ENCODE assay signal across 22 cellular contexts in genomic region chr15:87715252-87715651, GRCh38.
"Had no signal": no experiment of that assay in that cellular context is flagged by ENCODE, and none has a peak within 500 bp of the region (broad histone marks: within the 10 kb centered on the region; RNA-seq: fewer than 3 reads in every experiment).

No MANE protein-coding gene starts in this region.

- H3K4me3 ChIP-seq: colonic mucosa, dorsolateral prefrontal cortex, esophagus muscularis mucosa, esophagus squamous epithelium, gastrocnemius medialis, gastroesophageal sphincter, heart left ventricle, heart right ventricle had no signal

- DNase-seq: colonic mucosa; cortex of kidney; dermis blood vessel endothelial cell; dorsolateral prefrontal cortex; effector CD4-positive, alpha-beta T cell; effector CD8-positive, alpha-beta T cell; effector memory CD4-positive, alpha-beta T cell; effector memory CD8-positive, alpha-beta T cell; endodermal cell; erythroblast; esophagus squamous epithelium; foreskin fibroblast; foreskin keratinocyte; foreskin melanocyte; gastrocnemius medialis; glutamatergic neuron; head of caudate nucleus; heart left ventricle; heart right ventricle had no signal

- H3K27ac ChIP-seq: colonic mucosa, dorsolateral prefrontal cortex, epithelial cell of prostate, esophagus muscularis mucosa, esophagus squamous epithelium, foreskin keratinocyte, gastrocnemius medialis, gastroesophageal sphincter, heart left ventricle, heart right ventricle had no signal
